17 cellular contexts compared by ENCODE assay signal in genomic region chr6:40710626-40711354, GRCh38.
DNase-seq lines count a peak whose midpoint lies in the region; ATAC-seq and TF ChIP-seq lines count a peak whose summit lies in the region.
"Had no signal": no experiment of that assay in that cellular context is flagged by ENCODE, and none has a peak within 500 bp of the region (broad histone marks: within the 10 kb centered on the region; RNA-seq: fewer than 3 reads in every experiment).

No MANE protein-coding gene starts in this region.

- H3K27ac ChIP-seq in SK-N-SH (ENCODE audit: low read depth in 2 of 2, low read length in 1 of 2) (peak overlapping the region in 1 of 2 experiments; percentile 85; a peak in 2 of 4 replicates), WERI-Rb-1 (no peak overlapping the region)
- H3K27ac ChIP-seq: tibial nerve had no signal

- POLR2A ChIA-PET in SK-N-SH (lab: Yijun Ruan, JAX), result no interaction called here

- H3K9me3 ChIP-seq in SK-N-SH (no peaks in the 10 kb centered on the region), WERI-Rb-1 (ENCODE audit: severe bottlenecking) (peaks cover 2% of the 10 kb centered on the region)
- H3K9me3 ChIP-seq: mucosa of descending colon had no signal

- no peak for TF ChIP-seq RAD21 in SK-N-SH (IDR thresholded peaks at IDR 0.05; ENCODE audit: low read length)

- no peak overlapping the region for H3K9ac ChIP-seq in SK-N-SH

- no peaks in the 10 kb centered on the region for H3K79me2 ChIP-seq in SK-N-SH (ENCODE audit: insufficient read depth)

- no peak; a peak in 1 of 4 replicates for TF ChIP-seq EP300 in SK-N-SH (IDR thresholded peaks at IDR 0.05; ENCODE audit: borderline replicate concordance in 1 of 2, low read depth in 1 of 2, low read length in 1 of 2)

- H3F3A ChIP-seq in SK-N-SH (replicated peaks; ENCODE audit: insufficient read depth), result no peaks in the 10 kb centered on the region

- H2AFZ ChIP-seq in SK-N-SH (ENCODE audit: low read depth), result no peak overlapping the region

- CTCF ChIA-PET in SK-N-SH (lab: Yijun Ruan, JAX), result interaction anchor here (0.6 to 1.5 kb wide), 4 partner anchors 9 to 317 kb away, joined by 3 to 4 read pairs (median 4); partner anchors contain the start of gene LRFN2

- peaks cover 0 to 38% of the 10 kb centered on the region in 2 experiments; a peak in 2 of 4 replicates for H3K4me1 ChIP-seq in SK-N-SH (ENCODE audit: control insufficient read depth in 1 of 2, insufficient read depth in 2 of 2, low read depth in 1 of 2, low read length in 1 of 2)
- H3K4me1 ChIP-seq: tibial nerve had no signal

- WGBS in SK-N-SH (ENCODE audit: low lambda C conversion rate), result 42% methylated on average over 5 of the region's 5 CpGs

- TF ChIP-seq CTCF in SK-N-SH (IDR thresholded peaks at IDR 0.05), result no peak
- TF ChIP-seq CTCF in WERI-Rb-1 (IDR thresholded peaks at IDR 0.05; ENCODE audit: low read depth, low read length), result no peak

- H3K27me3 ChIP-seq in SK-N-SH (ENCODE audit: insufficient read depth) (peaks cover 8% of the 10 kb centered on the region; the same call in 1 of the 2 replicates), WERI-Rb-1 (ENCODE audit: insufficient read depth, low read depth, severe bottlenecking) (no peaks in the 10 kb centered on the region)
- H3K27me3 ChIP-seq: dorsolateral prefrontal cortex, tibial nerve had no signal

- ATAC-seq in SK-N-SH treated with all-trans-retinoic acid at 6 μM for 48 hours, result no peak
- ATAC-seq: mucosa of descending colon, PC-3 had no signal

- DNase-seq in SK-N-SH, result no peak
- peak; percentile 65 for DNase-seq in NCI-H1092 (lab: John Stamatoyannopoulos, UW)
- peak; percentile 31 for DNase-seq in NCI-H748 treated with DMSO at 0.1 percent for 48 hours (lab: John Stamatoyannopoulos, UW)
- DNase-seq in mesenteric fat pad (ENCODE audit: low spot score), result peak; percentile 49
- no peak for DNase-seq in epidermal melanocyte (ENCODE audit: insufficient read length, low spot score)
- DNase-seq in WERI-Rb-1, result no peak
- DNase-seq in NCI-H128 (lab: John Stamatoyannopoulos, UW; ENCODE audit: unreplicated experiment), result no peak
- DNase-seq: activated naive CD4-positive, alpha-beta T cell; kidney; mucosa of descending colon; NCI-H1930; nucleus accumbens; PC-3; SW 1271 had no signal

- H3K36me3 ChIP-seq in SK-N-SH (replicated peaks in 1 of 2; ENCODE audit: control insufficient read depth in 1 of 2, insufficient read depth in 2 of 2, low read length in 1 of 2), result no peaks in the 10 kb centered on the region
- H3K36me3 ChIP-seq in WERI-Rb-1, result no peaks in the 10 kb centered on the region
- H3K36me3 ChIP-seq: tibial nerve had no signal

- no peak overlapping the region for H3K4me2 ChIP-seq in SK-N-SH

- H3K4me3 ChIP-seq in SK-N-SH (ENCODE audit: low read depth in 2 of 2, low read length in 1 of 2) (no peak overlapping the region), WERI-Rb-1 (ENCODE audit: low read depth, low read length) (no peak overlapping the region)
- H3K4me3 ChIP-seq: dorsolateral prefrontal cortex, mucosa of descending colon, tibial nerve had no signal

- no peaks in the 10 kb centered on the region for H4K20me1 ChIP-seq in SK-N-SH (ENCODE audit: insufficient read depth)

- no peaks in the 10 kb centered on the region for H3K9me2 ChIP-seq in SK-N-SH

TF ChIP-seq in SK-N-SH, 30 proteins besides CTCF, POLR2A, EP300 and RAD21 (continues in another document):
- no peak for TF ChIP-seq EZH2phosphoT487 (IDR thresholded peaks at IDR 0.05; ENCODE audit: borderline replicate concordance, low read depth)
- peak; percentile 25; the same call in 1 of the 2 replicates for TF ChIP-seq GATA2 (CRISPR knock-in tag; IDR thresholded peaks at IDR 0.05)
- TF ChIP-seq FOXJ3 (CRISPR knock-in tag; IDR thresholded peaks at IDR 0.05), result no peak
- TF ChIP-seq, protein P1, sequence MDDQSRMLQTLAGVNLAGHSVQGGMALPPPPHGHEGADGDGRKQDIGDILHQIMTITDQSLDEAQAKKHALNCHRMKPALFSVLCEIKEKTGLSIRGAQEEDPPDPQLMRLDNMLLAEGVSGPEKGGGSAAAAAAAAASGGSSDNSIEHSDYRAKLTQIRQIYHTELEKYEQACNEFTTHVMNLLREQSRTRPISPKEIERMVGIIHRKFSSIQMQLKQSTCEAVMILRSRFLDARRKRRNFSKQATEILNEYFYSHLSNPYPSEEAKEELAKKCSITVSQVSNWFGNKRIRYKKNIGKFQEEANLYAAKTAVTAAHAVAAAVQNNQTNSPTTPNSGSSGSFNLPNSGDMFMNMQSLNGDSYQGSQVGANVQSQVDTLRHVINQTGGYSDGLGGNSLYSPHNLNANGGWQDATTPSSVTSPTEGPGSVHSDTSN (IDR thresholded peaks at IDR 0.05), result no peak
- TF ChIP-seq RCOR1 (IDR thresholded peaks at IDR 0.05; ENCODE audit: low read length), result peak; percentile 54; the same call in 1 of the 2 replicates
- no peak for TF ChIP-seq CHD2 (IDR thresholded peaks at IDR 0.05; ENCODE audit: low read length, partially characterized antibody)
- no peak for TF ChIP-seq REST (IDR thresholded peaks at IDR 0.05; ENCODE audit: low read depth, low read length)
- TF ChIP-seq NFIC (IDR thresholded peaks at IDR 0.05; ENCODE audit: borderline replicate concordance), result peak; percentile 17; the same call in 1 of the 2 replicates

TF ChIP-seq in SK-N-SH treated with all-trans-retinoic acid at 6 μM for 48 hours, 23 proteins besides CTCF, POLR2A, EP300 and RAD21:
- TF ChIP-seq TOX (CRISPR knock-in tag; IDR thresholded peaks at IDR 0.05; ENCODE audit: borderline replicate concordance), result no peak
TF ChIP-seq in SK-N-SH treated with all-trans-retinoic acid at 6 μM for 48 hours: peak in this region for 0.

Comparison
In these comparisons a context has a peak if more than half of its experiments do, and no peak if none do; other contexts are left out.
1. DNase-seq: peak in NCI-H1092 (single experiment), NCI-H748 treated with DMSO at 0.1 percent for 48 hours (single experiment) and mesenteric fat pad (single experiment); none in SK-N-SH (single experiment), epidermal melanocyte (single experiment), WERI-Rb-1 (single experiment) and NCI-H128 (single experiment).